In genomic region chr10:86709786-86710185, GRCh38 we compare ENCODE assay signal across 11 cellular contexts. TPM values are rescaled to one million over a fixed set of nuclear protein-coding genes. Genes with fewer than 3 reads are reported as not detected.
DNase-seq lines count a peak whose midpoint lies in the region; ATAC-seq and TF ChIP-seq lines count a peak whose summit lies in the region.
"Had no signal": no experiment of that assay in that cellular context is flagged by ENCODE, and none has a peak within 500 bp of the region (broad histone marks: within the 10 kb centered on the region; RNA-seq: fewer than 3 reads in every experiment).

No MANE protein-coding gene starts in this region.

- in situ Hi-C loops in Panc1 (cut with HindIII; ENCODE audit: low pct_unique_long_range_greater_than_20kb, low sequenced_read_pairs) = no loop called here

- ATAC-seq in Panc1 (no peak), heart right ventricle (peak in 4 of 8 donors; percentile 0 to 6 (median 4))

- H3K36me3 Mint-ChIP-seq in Caco-2 (ENCODE audit: insufficient read depth, unreplicated experiment) (no peaks in the 10 kb centered on the region), progenitor cell of endocrine pancreas (ENCODE audit: insufficient read depth) (no peaks in the 10 kb centered on the region)

- H3K4me1 Mint-ChIP-seq in Caco-2 (ENCODE audit: low read depth, unreplicated experiment) = peaks cover 7% of the 10 kb centered on the region
- H3K4me1 Mint-ChIP-seq in progenitor cell of endocrine pancreas (ENCODE audit: low read depth) = peaks cover 5% of the 10 kb centered on the region

- POLR2A ChIA-PET in Caco-2 (lab: Charles Lee) (no interaction called here), Panc1 (lab: Charles Lee) (no interaction called here)

- no peaks in the 10 kb centered on the region for H3K36me3 ChIP-seq in Caco-2 (ENCODE audit: control insufficient read depth, insufficient read depth, low read length)
- H3K36me3 ChIP-seq in Panc1 (ENCODE audit: control insufficient read depth, insufficient read depth, low read length) = no peaks in the 10 kb centered on the region
- H3K36me3 ChIP-seq in heart right ventricle = peaks cover 0 to 59% (median 0%) of the 10 kb centered on the region in 9 donors

- no peak for TF ChIP-seq CTCF in Caco-2 (IDR thresholded peaks at IDR 0.05; ENCODE audit: insufficient read depth in 1 of 2, low read depth in 1 of 2, low read length in 1 of 2, severe bottlenecking in 1 of 2, unreplicated experiment in 1 of 2)
- no peak for TF ChIP-seq CTCF in Panc1 (IDR thresholded peaks at IDR 0.05)
- no peak for TF ChIP-seq CTCF in heart right ventricle (IDR thresholded peaks at IDR 0.05)
- TF ChIP-seq CTCF in progenitor cell of endocrine pancreas (IDR thresholded peaks at IDR 0.05; ENCODE audit: unreplicated experiment) = no peak

- no peak overlapping the region for H3K27ac Mint-ChIP-seq in Caco-2 (ENCODE audit: unreplicated experiment)
- peak overlapping the region; percentile 88 for H3K27ac Mint-ChIP-seq in progenitor cell of endocrine pancreas

- DNase-seq in Caco-2 (no peak), Panc1 (ENCODE audit: low read depth, low spot score) (no peak), heart right ventricle (no peak), progenitor cell of endocrine pancreas (ENCODE audit: low spot score, unreplicated experiment) (no peak), NCI-H2196 treated with DMSO at 0.1 percent for 48 hours (lab: John Stamatoyannopoulos, UW; ENCODE audit: unreplicated experiment) (no peak), DMS 273 (lab: John Stamatoyannopoulos, UW; ENCODE audit: unreplicated experiment) (no peak), DMS79 (lab: John Stamatoyannopoulos, UW) (no peak)
- DNase-seq: NCI-H2081 treated with DMSO at 0.1 percent for 48 hours; stimulated activated CD4-positive, alpha-beta T cell treated with anti-CD3 and anti-CD28 coated beads, Interleukin-4, amount 100 ng/mL, for 4 hours had no signal

- H3K27me3 ChIP-seq in Caco-2 (replicated peaks; ENCODE audit: control insufficient read depth, insufficient read depth, low read length) (no peaks in the 10 kb centered on the region), Panc1 (ENCODE audit: control insufficient read depth, insufficient read depth, low read length) (no peaks in the 10 kb centered on the region), heart right ventricle (peaks cover 0 to 44% (median 21%) of the 10 kb centered on the region in 7 donors)

- 81 to 92% methylated on average over 10 of the region's 10 CpGs for WGBS in heart right ventricle, 2 donors

- H3K27me3 Mint-ChIP-seq in Caco-2 (ENCODE audit: insufficient read depth, unreplicated experiment) = no peaks in the 10 kb centered on the region
- H3K27me3 Mint-ChIP-seq in progenitor cell of endocrine pancreas = peaks cover 4% of the 10 kb centered on the region

- H3K9me3 ChIP-seq in Caco-2 = no peaks in the 10 kb centered on the region
- no peaks in the 10 kb centered on the region for H3K9me3 ChIP-seq in Panc1 (ENCODE audit: control insufficient read depth, insufficient read depth, low read depth, low read length)
- no peaks in the 10 kb centered on the region for H3K9me3 ChIP-seq in heart right ventricle

- no TSS peak for BruUV-seq in Caco-2 (replicated peaks; lab: Mats Ljungman, UMichigan)
- no TSS peak for BruUV-seq in Panc1 (replicated peaks; lab: Mats Ljungman, UMichigan)

- no peaks in the 10 kb centered on the region for H3K9me3 Mint-ChIP-seq in Caco-2 (ENCODE audit: unreplicated experiment)
- H3K9me3 Mint-ChIP-seq in progenitor cell of endocrine pancreas (ENCODE audit: low read depth) = no peaks in the 10 kb centered on the region

- intact Hi-C loops in Caco-2 (cut with micrococcal nuclease; ENCODE audit: unreplicated experiment) = no loop called here
- intact Hi-C loops in Panc1 (cut with micrococcal nuclease; ENCODE audit: unreplicated experiment) = loop anchor here (2.0 kb wide), 1 partner anchor 189 kb away; no protein-coding TSS in a partner anchor
- intact Hi-C loops in heart right ventricle (cut with DNase I) = loop anchor here in 9 of 10 donors (5.0 to 10.0 kb wide), 4 partner anchors 48 to 193 kb away; partner anchors contain the start of gene BMPR1A (in 2 of the 9)

- CTCF ChIA-PET in Caco-2 (lab: Charles Lee) = interaction anchor here (1.5 kb wide), 1 partner anchor 48 kb away, joined by 4 read pairs; no protein-coding TSS in a partner anchor
- CTCF ChIA-PET in Panc1 (lab: Charles Lee) = no interaction called here

- H3K4me3 ChIP-seq in Caco-2 (ENCODE audit: low read depth, low read length) (no peak overlapping the region), Panc1 (ENCODE audit: low read depth in 2 of 2, low read length in 2 of 2) (no peak overlapping the region), heart right ventricle (no peak overlapping the region)

- H3K4me3 Mint-ChIP-seq in Caco-2 (ENCODE audit: unreplicated experiment) (peak overlapping the region; percentile 86), progenitor cell of endocrine pancreas (ENCODE audit: low read depth) (peak overlapping the region; percentile 50)

- H3K4me1 ChIP-seq in Caco-2 = peaks cover 11% of the 10 kb centered on the region
- peaks cover 18% of the 10 kb centered on the region for H3K4me1 ChIP-seq in Panc1 (ENCODE audit: control insufficient read depth, insufficient read depth, low read length)
- H3K4me1 ChIP-seq in heart right ventricle = peaks cover 15 to 81% (median 40%) of the 10 kb centered on the region in 9 donors

- H3K27ac ChIP-seq in Panc1 (ENCODE audit: low read length) = peak overlapping the region; percentile 18; the same call in 1 of the 2 replicates
- H3K27ac ChIP-seq in heart right ventricle = peak overlapping the region in 7 of 10 donors; percentile 14 to 92 (median 49)

RNA-seq across cellular contexts. Expression of gene LDB3, which starts 41.5 kb away (rescaled TPM):
- total RNA-seq in Caco-2 (2022) = 0.09 TPM in 1 of 2 replicates, not detected in the other
- 0.15 TPM for total RNA-seq in Panc1 (2021; ENCODE audit: unreplicated experiment)
- 0.31 TPM for polyA plus RNA-seq in Panc1 (2012; ENCODE audit: insufficient read length)
- 1,000 to 10,000 TPM; 1,248 to 1,738 (median 1,513) TPM for total RNA-seq in heart right ventricle
- 1,000 to 10,000 TPM in 1 of 2 donors, 100 to 1,000 TPM in 1; 162 to 1,622 TPM for polyA plus RNA-seq in heart right ventricle
- total RNA-seq in progenitor cell of endocrine pancreas = 0.26 and 0.31 TPM in 2 replicates
- total RNA-seq: pulmonary artery endothelial cell had no signal

RNA-seq across cellular contexts. Expression of gene BMPR1A, which starts 46.6 kb away (rescaled TPM):
- total RNA-seq in Caco-2 (2022) (53.4 and 63.2 TPM in 2 replicates), Panc1 (2021; ENCODE audit: unreplicated experiment) (94.3 TPM), heart right ventricle (10 to 100 TPM; 34.4 to 69.0 (median 47.7) TPM), progenitor cell of endocrine pancreas (80.7 and 89.7 TPM in 2 replicates)
- 22.0 TPM for polyA plus RNA-seq in Panc1 (2012; ENCODE audit: insufficient read length)
- 10 to 100 TPM in 1 of 2 donors, 1 to 10 TPM in 1; 6.7 to 10.3 TPM for polyA plus RNA-seq in heart right ventricle

RNA-seq across cellular contexts. Expression of gene OPN4, which starts 55.4 kb away (rescaled TPM):
- total RNA-seq in Caco-2 (2022) = not detected in 2 replicates
- total RNA-seq in Panc1 (2021; ENCODE audit: unreplicated experiment) = not detected
- not detected for polyA plus RNA-seq in Panc1 (2012; ENCODE audit: insufficient read length)
- total RNA-seq in heart right ventricle = under 1 TPM in 5 of 10 donors, not detected in 5; 0.11 to 0.27 (median 0.26) TPM
- polyA plus RNA-seq in heart right ventricle = under 1 TPM; 0.10 to 0.29 TPM
- total RNA-seq in progenitor cell of endocrine pancreas = not detected in 2 replicates
- total RNA-seq: liver, pulmonary artery endothelial cell had no signal
- polyA plus RNA-seq: liver had no signal

Comparison
In these comparisons a context has a peak if more than half of its experiments do, and no peak if none do; other contexts are left out.
1. RNA of gene LDB3, which starts 41.5 kb away (total RNA-seq): 1,248 to 1,738 TPM in heart right ventricle; 0.26 to 0.31 TPM in progenitor cell of endocrine pancreas, 0.15 TPM in Panc1 (single experiment) and 0.09 TPM in Caco-2; every median in the first group is over 100 times any median in the second.